ENCODE assay signal across 31 cellular contexts in the genomic region with DNA sequence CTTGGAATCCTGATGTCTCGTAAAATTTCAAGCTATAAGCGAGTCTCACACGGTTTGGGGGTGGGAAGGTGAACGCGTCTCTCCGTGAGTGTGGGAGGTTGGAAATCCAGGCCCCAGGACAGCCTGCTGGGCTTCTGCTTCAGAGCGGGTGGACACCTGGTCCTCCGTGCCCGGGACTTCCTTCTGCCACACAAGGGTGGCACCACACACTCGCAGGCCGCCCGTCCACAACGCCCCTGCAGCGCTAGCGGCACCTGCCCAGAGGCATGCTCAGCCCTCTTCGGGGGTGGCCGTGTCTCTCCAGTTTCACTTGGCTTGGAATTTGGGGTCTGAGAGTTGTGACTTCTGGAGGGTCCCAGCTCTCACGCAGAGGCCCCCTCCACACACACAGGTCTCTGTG.
"Had no signal": no experiment of that assay in that cellular context is flagged by ENCODE, and none has a peak within 500 bp of the region (broad histone marks: within the 10 kb centered on the region; RNA-seq: fewer than 3 reads in every experiment).

No MANE protein-coding gene starts in this region.

- H3K27me3 ChIP-seq: ascending aorta, brain microvascular endothelial cell, cardiac muscle cell had no signal

- H3K9me3 ChIP-seq: adrenal gland, ascending aorta, body of pancreas, breast epithelium had no signal

- DNase-seq: activated effector memory CD4-positive, alpha-beta T cell treated with anti-CD3 and anti-CD28 coated beads, Interleukin-2, amount 50 U/mL, for 16 hours; activated effector memory CD4-positive, alpha-beta T cell treated with Interleukin-2 at 50 U/mL for 16 hours; activated gamma-delta T cell; activated gamma-delta T cell treated with Interleukin-2 at 50 U/mL for 16 hours; activated naive CD4-positive, alpha-beta T cell; activated naive CD4-positive, alpha-beta T cell treated with anti-CD3 and anti-CD28 coated beads for 36 hours; activated naive CD4-positive, alpha-beta T cell treated with anti-CD3 and anti-CD28 coated beads, Interleukin-2, amount 10 ng/mL, durations not matched to agents 7 days and 5 days; activated naive CD4-positive, alpha-beta T cell treated with anti-CD3 and anti-CD28 coated beads, Interleukin-2, amount 50 U/mL, for 16 hours; activated naive CD4-positive, alpha-beta T cell treated with Interleukin-2 at 50 U/mL for 16 hours; activated naive CD8-positive, alpha-beta T cell treated with anti-CD3 and anti-CD28 coated beads for 36 hours; activated naive CD8-positive, alpha-beta T cell treated with anti-CD3 and anti-CD28 coated beads, Interleukin-2, amount 10 ng/mL, durations not matched to agents 7 days and 5 days; activated naive CD8-positive, alpha-beta T cell treated with anti-CD3 and anti-CD28 coated beads, Interleukin-2, amount 50 U/mL, for 24 hours; activated T-cell treated with anti-CD3 and anti-CD28 coated beads, Interleukin-2, amount 50 U/mL, for 24 hours; activated T-cell treated with anti-CD3 and anti-CD28 coated beads, Interleukin-2, amount 50 U/mL, for 4 hours; activated T-cell treated with anti-CD3 and anti-CD28 coated beads, Interleukin-2, amount 50 U/mL, for 48 hours; activated T-cell treated with anti-CD3 and anti-CD28 coated beads, Interleukin-2, amount 50 U/mL, for 72 hours; adrenal gland; amniotic stem cell; amygdala; anterior cingulate cortex; aorta; body of pancreas; brain microvascular endothelial cell; caudate nucleus; central memory CD4-positive, alpha-beta T cell; cerebellar nuclear complex had no signal

- ATAC-seq: activated naive CD4-positive, alpha-beta T cell treated with anti-CD3 and anti-CD28 coated beads, Interleukin-2, amount 50 U/mL, for 72 hours; activated naive CD8-positive, alpha-beta T cell treated with anti-CD3 and anti-CD28 coated beads, Interleukin-2, amount 50 U/mL, for 24 hours; activated T-cell treated with anti-CD3 and anti-CD28 coated beads, Interleukin-2, amount 50 U/mL, for 4 hours; activated T-cell treated with anti-CD3 and anti-CD28 coated beads, Interleukin-2, amount 50 U/mL, for 72 hours; activated T-helper 17 cell treated with anti-CD3 and anti-CD28 coated beads, Interleukin-2, amount 50 U/mL, for 72 hours; body of pancreas had no signal

- H3K4me1 ChIP-seq: body of pancreas, breast epithelium had no signal

- H3K36me3 ChIP-seq: adrenal gland, ascending aorta, brain microvascular endothelial cell, breast epithelium, cardiac muscle cell had no signal

- H3K27ac ChIP-seq: adrenal gland, ascending aorta, body of pancreas, brain microvascular endothelial cell, breast epithelium, cardiac muscle cell had no signal

- H3K4me3 ChIP-seq: adrenal gland, ascending aorta, body of pancreas, breast epithelium, cardiac muscle cell had no signal
